1 cellular context compared by ENCODE assay signal in the genomic region with DNA sequence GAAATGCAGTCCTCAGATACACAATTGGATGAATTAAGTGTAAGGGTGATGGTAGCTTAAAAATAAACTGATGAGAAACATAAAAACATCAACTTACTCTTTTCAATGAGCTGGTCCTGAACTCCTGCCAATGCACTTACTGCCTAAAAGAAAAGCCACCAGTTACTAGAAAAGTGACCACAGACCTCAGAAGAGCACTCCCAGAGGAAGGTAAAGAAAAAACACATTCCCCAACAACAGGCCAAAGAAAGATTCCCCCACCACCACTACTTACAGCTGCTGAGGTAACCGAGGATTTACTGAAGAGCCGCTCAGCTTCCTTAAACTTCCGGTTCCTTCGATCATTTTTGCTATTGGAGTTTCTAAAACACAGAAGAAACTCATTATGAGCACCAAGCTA.
TF ChIP-seq lines count a peak whose summit lies in the region.

No MANE protein-coding gene starts in this region.

TF ChIP-seq in GM12878, 131 proteins besides CTCF, POLR2A, EP300 and RAD21:
- TF ChIP-seq SUPT20H (IDR thresholded peaks at IDR 0.05; ENCODE audit: borderline replicate concordance, control insufficient read depth, low read depth, low read length) (no peak), WRNIP1 (IDR thresholded peaks at IDR 0.05; ENCODE audit: borderline replicate concordance, low read depth, low read length) (no peak), RUNX3 (IDR thresholded peaks at IDR 0.05; ENCODE audit: low read length) (peak; percentile 84), MLLT1 (IDR thresholded peaks at IDR 0.05) (0 out of 2 replicates have a peak, but pooled peaks have one; percentile 29), EGR1 (IDR thresholded peaks at IDR 0.05; ENCODE audit: borderline replicate concordance in 1 of 2, low read depth in 2 of 2, low read length in 2 of 2) (no peak)
TF ChIP-seq in GM12878: peak in this region for 2.
